34 cellular contexts compared by ENCODE assay signal in genomic region chr12:80825506-80825905, GRCh38.
"Had no signal": no experiment of that assay in that cellular context is flagged by ENCODE, and none has a peak within 500 bp of the region (broad histone marks: within the 10 kb centered on the region; RNA-seq: fewer than 3 reads in every experiment).

No MANE protein-coding gene starts in this region.

- H3K36me3 ChIP-seq: MG63 had no signal

- H3K27ac ChIP-seq: KMS-11 had no signal

- DNase-seq: Karpas-422, Kasumi-1, MG63, MM.1S, MV-4-11, NCI-H1048, NCI-H1092, NCI-H1092 treated with DMSO at 0.1 percent for 48 hours, NCI-H1105, NCI-H1105 treated with DMSO at 0.1 percent for 48 hours, NCI-H1417, NCI-H1417 treated with DMSO at 0.1 percent for 48 hours, NCI-H1436, NCI-H1436 treated with DMSO at 0.1 percent for 48 hours, NCI-H146, NCI-H1694, NCI-H1694 treated with DMSO at 0.1 percent for 48 hours, NCI-H187, NCI-H187 treated with DMSO at 0.1 percent for 48 hours, NCI-H1930, NCI-H2029, NCI-H2029 treated with DMSO at 0.1 percent for 48 hours, NCI-H2081, NCI-H2081 treated with DMSO at 0.1 percent for 48 hours, NCI-H2107, NCI-H2171, NCI-H2171 treated with DMSO at 0.1 percent for 48 hours, NCI-H2227 treated with DMSO at 0.1 percent for 48 hours, NCI-H226, NCI-H345, NCI-H446, NCI-H446 treated with DMSO at 0.1 percent for 48 hours, NCI-H510A had no signal

- H3K4me3 ChIP-seq: MG63 had no signal

- H3K9ac ChIP-seq: KMS-11 had no signal

- H3K27me3 ChIP-seq: MG63 had no signal

- H3K9me3 ChIP-seq: MG63 had no signal

- H3K4me2 ChIP-seq: KMS-11 had no signal
